16 cellular contexts compared by ENCODE assay signal in the genomic region with DNA sequence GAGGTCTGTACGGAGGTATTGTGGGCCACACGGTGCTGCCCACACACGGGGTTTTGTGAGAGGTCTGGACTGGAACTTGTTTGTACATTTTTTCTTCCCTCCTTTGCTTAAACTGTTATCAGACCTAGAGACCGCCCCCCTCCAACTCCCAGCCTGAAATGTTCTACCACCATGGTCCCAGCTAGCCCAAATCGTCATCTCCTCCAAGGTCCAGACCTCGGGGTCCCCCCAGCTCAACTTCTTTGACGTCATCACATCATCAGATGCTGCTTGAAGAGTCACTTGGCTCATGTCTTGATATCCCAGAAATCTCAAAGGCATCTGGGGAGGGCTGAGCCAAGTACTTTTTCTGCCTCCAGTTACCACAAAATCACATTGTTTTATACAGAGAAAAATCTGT. TPM values are rescaled to one million over a fixed set of nuclear protein-coding genes. Genes with fewer than 3 reads are reported as not detected.
DNase-seq lines count a peak whose midpoint lies in the region; TF ChIP-seq lines count a peak whose summit lies in the region.
"Had no signal": no experiment of that assay in that cellular context is flagged by ENCODE, and none has a peak within 500 bp of the region (broad histone marks: within the 10 kb centered on the region; RNA-seq: fewer than 3 reads in every experiment).

No MANE protein-coding gene starts in this region.

- no peaks in the 10 kb centered on the region for H3K36me3 Mint-ChIP-seq in MCF 10A (ENCODE audit: insufficient read depth, unreplicated experiment)
- H3K36me3 Mint-ChIP-seq: CD14-positive monocyte; CD8-positive, alpha-beta T cell had no signal

- no peak overlapping the region for H3K4me3 Mint-ChIP-seq in MCF 10A (ENCODE audit: unreplicated experiment)
- H3K4me3 Mint-ChIP-seq: CD8-positive, alpha-beta T cell had no signal

- 13 to 36% (median 13%) methylated on average over 7 of the region's 7 CpGs for WGBS in ovary, 3 donors

- H3K4me3 ChIP-seq in breast epithelium (no peak overlapping the region), fibroblast of mammary gland (ENCODE audit: control insufficient read depth, low read depth, low read length) (no peak overlapping the region), ovary (no peak overlapping the region), dorsolateral prefrontal cortex (no peak overlapping the region)
- H3K4me3 ChIP-seq: HAP-1 had no signal

- TF ChIP-seq POLR2A in breast epithelium (IDR thresholded peaks at IDR 0.05) = no peak
- TF ChIP-seq POLR2A in ovary (IDR thresholded peaks at IDR 0.05) = no peak

- H3K4me1 ChIP-seq in breast epithelium = peaks cover 0 to 5% of the 10 kb centered on the region in 2 donors
- peaks cover 6% of the 10 kb centered on the region for H3K4me1 ChIP-seq in ovary (ENCODE audit: insufficient read depth)

- CTCF ChIA-PET in MCF 10A (lab: Yijun Ruan, JAX) = interaction anchor here (0.6 to 1.5 kb wide), 2 partner anchors 10 to 663 kb away, joined by 3 read pairs; no protein-coding TSS in a partner anchor

- intact Hi-C loops in breast epithelium (cut with DNase I; ENCODE audit: low total_unique reads) = no loop called here
- intact Hi-C loops in MCF 10A (cut with micrococcal nuclease) = no loop called here
- intact Hi-C loops in ovary (cut with DNase I) = no loop called here
- intact Hi-C loops in dorsolateral prefrontal cortex (cut with DNase I) = no loop called here

- H3K27ac ChIP-seq in breast epithelium (peak overlapping the region; percentile 48 to 75), ovary (peak overlapping the region in 1 of 2 donors; percentile 49), dorsolateral prefrontal cortex (no peak overlapping the region)
- H3K27ac ChIP-seq: 22Rv1, HL-60 had no signal

- in situ Hi-C loops in KBM-7 (cut with MboI; ENCODE audit: low pct_unique_long_range_greater_than_20kb, low sequenced_read_pairs) = no loop called here

- H3K9me3 Mint-ChIP-seq in MCF 10A (ENCODE audit: unreplicated experiment) = no peaks in the 10 kb centered on the region
- H3K9me3 Mint-ChIP-seq: CD14-positive monocyte; CD8-positive, alpha-beta T cell had no signal

- H3K27me3 ChIP-seq in breast epithelium (no peaks in the 10 kb centered on the region), ovary (no peaks in the 10 kb centered on the region), dorsolateral prefrontal cortex (peaks cover 0 to 16% (median 0%) of the 10 kb centered on the region in 45 donors)

- H3K36me3 ChIP-seq in breast epithelium (no peaks in the 10 kb centered on the region), ovary (no peaks in the 10 kb centered on the region)
- H3K36me3 ChIP-seq: HAP-1 had no signal

- peaks cover 10% of the 10 kb centered on the region for H3K27me3 Mint-ChIP-seq in MCF 10A (ENCODE audit: insufficient read depth, unreplicated experiment)

- no TSS peak for BruUV-seq in MCF 10A (replicated peaks; lab: Mats Ljungman, UMichigan)

- H3K27ac Mint-ChIP-seq in MCF 10A (ENCODE audit: low read depth, unreplicated experiment) = no peak overlapping the region
- H3K27ac Mint-ChIP-seq: CD8-positive, alpha-beta T cell had no signal

- no peaks in the 10 kb centered on the region for H3K9me3 ChIP-seq in breast epithelium
- no peaks in the 10 kb centered on the region for H3K9me3 ChIP-seq in ovary
- H3K9me3 ChIP-seq: HAP-1 had no signal

- no peak for DNase-seq in breast epithelium (ENCODE audit: low spot score in 2 of 2)
- DNase-seq in MCF 10A (ENCODE audit: unreplicated experiment) = no peak
- DNase-seq in KBM-7 = peak; percentile 23
- peak; percentile 53 for DNase-seq in fibroblast of mammary gland (ENCODE audit: low read depth)
- peak; percentile 53 to 78 (median 74) for DNase-seq in ovary
- no peak for DNase-seq in GOT3 (lab: John Stamatoyannopoulos, UW)
- DNase-seq in dorsolateral prefrontal cortex = no peak
- DNase-seq: CD8-positive, alpha-beta T cell; COR-L47; DMS153; DMS79 treated with DMSO at 0.1 percent for 48 hours; EL had no signal

- H3K4me1 Mint-ChIP-seq in MCF 10A (ENCODE audit: insufficient read depth, unreplicated experiment) = no peaks in the 10 kb centered on the region

- no peak for TF ChIP-seq EP300 in ovary (IDR thresholded peaks at IDR 0.05)

- TF ChIP-seq CTCF in breast epithelium (IDR thresholded peaks at IDR 0.05) (no peak), MCF 10A (IDR thresholded peaks at IDR 0.05; ENCODE audit: unreplicated experiment) (no peak), fibroblast of mammary gland (conservative IDR thresholded peaks at IDR 0.05; ENCODE audit: control insufficient read depth, insufficient read depth, low read depth, low read length) (no peak), ovary (IDR thresholded peaks at IDR 0.05) (no peak), dorsolateral prefrontal cortex (IDR thresholded peaks at IDR 0.05 in 54 of 56, conservative IDR thresholded peaks at IDR 0.05 in 2 of 56; ENCODE audit: low read depth in 1 of 56, partially characterized antibody in 56 of 56) (no peak)

- POLR2A ChIA-PET in MCF 10A (lab: Yijun Ruan, JAX) = no interaction called here

RNA-seq across cellular contexts. Expression of gene CCDC170, which starts 2.8 kb away (rescaled TPM):
- total RNA-seq in breast epithelium = 1 to 10 TPM; 3.5 to 9.8 (median 9.4) TPM
- total RNA-seq in MCF 10A (2022) = not detected in 2 replicates
- total RNA-seq in ovary = 10 to 100 TPM in 3 of 7 donors, 1 to 10 TPM in 4; 6.4 to 19.8 (median 9.3) TPM
- 1 to 10 TPM; 3.8 to 4.2 TPM for polyA plus RNA-seq in ovary
- total RNA-seq in dorsolateral prefrontal cortex = 10 to 100 TPM in 4 of 120 experiments, 1 to 10 TPM in 114, under 1 TPM in 2; 0.72 to 13.2 (median 3.1) TPM
- total RNA-seq: CD8-positive, alpha-beta T cell had no signal

RNA-seq across cellular contexts. Expression of gene RMND1, which starts 39.1 kb away (rescaled TPM):
- total RNA-seq in breast epithelium = 10 to 100 TPM; 25.3 to 34.1 (median 32.1) TPM
- total RNA-seq in MCF 10A (2022) = 32.9 and 37.6 TPM in 2 replicates
- total RNA-seq in ovary = 10 to 100 TPM; 17.1 to 23.7 (median 20.5) TPM
- 10 to 100 TPM; 19.9 to 20.4 TPM for polyA plus RNA-seq in ovary
- total RNA-seq in dorsolateral prefrontal cortex = 10 to 100 TPM; 16.2 to 37.8 (median 25.1) TPM

Comparison
In these comparisons a context has a peak if more than half of its experiments do, and no peak if none do; other contexts are left out.
1. DNase-seq: peak in KBM-7 (single experiment), fibroblast of mammary gland (single experiment) and ovary (5 of 5); none in breast epithelium (0 of 2), MCF 10A (single experiment), GOT3 (single experiment) and dorsolateral prefrontal cortex (0 of 10).
2. H3K27ac ChIP-seq: peak in breast epithelium (2 of 2); none in dorsolateral prefrontal cortex (0 of 59).